Comparison of ENCODE assay signal across 1 cellular context in genomic region chr13:80665792-80666333, GRCh38.
TF ChIP-seq lines count a peak whose summit lies in the region.

No MANE protein-coding gene starts in this region.

TF ChIP-seq in H1, 55 proteins besides CTCF, POLR2A, EP300 and RAD21:
- no peak for TF ChIP-seq SUZ12 (IDR thresholded peaks at IDR 0.05; ENCODE audit: low read length)
- TF ChIP-seq JUN (IDR thresholded peaks at IDR 0.05; ENCODE audit: low read depth, low read length) = no peak
- no peak for TF ChIP-seq KDM4A (IDR thresholded peaks at IDR 0.05; ENCODE audit: low read depth, low read length, severe bottlenecking)
- no peak for TF ChIP-seq ATF3 (IDR thresholded peaks at IDR 0.05; ENCODE audit: insufficient read depth, low read depth, low read length)
- TF ChIP-seq JUND (IDR thresholded peaks at IDR 0.05; ENCODE audit: low read length) = no peak
- TF ChIP-seq CTBP2 (IDR thresholded peaks at IDR 0.05; ENCODE audit: borderline replicate concordance, insufficient read depth, insufficient read length, low read length) = no peak
- TF ChIP-seq GABPA (IDR thresholded peaks at IDR 0.05; ENCODE audit: borderline replicate concordance, insufficient read depth, low read length) = no peak
- no peak for TF ChIP-seq PHF8 (conservative IDR thresholded peaks at IDR 0.05; ENCODE audit: low read depth, low read length)
- TF ChIP-seq POLR2AphosphoS5 (IDR thresholded peaks at IDR 0.05; ENCODE audit: low read depth, low read length) = no peak
- TF ChIP-seq EZH2 (IDR thresholded peaks at IDR 0.05; ENCODE audit: low read depth, low read length, severe bottlenecking) = no peak
- no peak for TF ChIP-seq SRF (IDR thresholded peaks at IDR 0.05; ENCODE audit: low read depth, low read length)
- TF ChIP-seq SIX5 (IDR thresholded peaks at IDR 0.05; ENCODE audit: low read depth, low read length) = no peak
- no peak for TF ChIP-seq HDAC6 (IDR thresholded peaks at IDR 0.05; ENCODE audit: low read depth, low read length)
- no peak for TF ChIP-seq CHD2 (IDR thresholded peaks at IDR 0.05; ENCODE audit: low read length)
- TF ChIP-seq RNF2 (IDR thresholded peaks at IDR 0.05; ENCODE audit: borderline replicate concordance, low read depth, low read length, missing control alignments, poor library complexity, severe bottlenecking) = no peak
- no peak for TF ChIP-seq YY1 (IDR thresholded peaks at IDR 0.05; ENCODE audit: low read depth, low read length)
- TF ChIP-seq SIN3A (conservative IDR thresholded peaks at IDR 0.05 in 1 of 2, IDR thresholded peaks at IDR 0.05 in 1 of 2; ENCODE audit: low read depth in 1 of 2, low read length in 2 of 2) = no peak
- TF ChIP-seq TAF1 (IDR thresholded peaks at IDR 0.05; ENCODE audit: low read depth, low read length) = no peak
- TF ChIP-seq TEAD4 (IDR thresholded peaks at IDR 0.05; ENCODE audit: low read depth, low read length) = no peak
